ENCODE assay signal across 1 cellular context in genomic region chr9:136354592-136355085, GRCh38.
TF ChIP-seq lines count a peak whose summit lies in the region.

No MANE protein-coding gene starts in this region.

TF ChIP-seq in IMR-90, 13 proteins besides CTCF, POLR2A, EP300 and RAD21:
- no peak for TF ChIP-seq MAFK (IDR thresholded peaks at IDR 0.05; ENCODE audit: low read depth, low read length)
- no peak for TF ChIP-seq RCOR1 (IDR thresholded peaks at IDR 0.05; ENCODE audit: insufficient replicate concordance, low read length)
- TF ChIP-seq MAZ (IDR thresholded peaks at IDR 0.05; ENCODE audit: borderline replicate concordance, low read depth, low read length), result 0 out of 2 replicates have a peak, but pooled peaks have one; percentile 15
TF ChIP-seq in IMR-90: peak in this region for 1.
